ENCODE assay signal across 18 cellular contexts in the genomic region with DNA sequence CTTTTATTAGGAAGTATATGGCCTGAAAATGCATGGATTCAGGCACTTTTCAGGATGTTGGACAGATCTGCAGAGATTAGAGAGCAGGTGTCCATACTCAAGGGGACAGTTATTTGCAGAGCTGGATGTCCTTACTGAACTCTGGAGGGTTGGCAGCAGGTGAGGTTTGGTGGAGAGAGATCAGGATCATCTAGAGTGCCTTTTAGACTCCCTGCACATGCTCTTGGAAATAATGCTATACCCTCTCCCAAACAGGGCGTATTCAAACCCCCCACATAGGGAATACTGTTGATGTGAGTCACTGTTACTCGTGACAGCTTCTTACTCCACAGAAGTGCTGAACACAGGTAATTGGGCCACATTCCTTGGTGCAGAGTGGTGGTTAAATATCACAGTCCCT.
A peak's percentile ranks its signal among the peaks of the same experiment; 100 is the strongest.
DNase-seq lines count a peak whose midpoint lies in the region; ATAC-seq, FAIRE-seq and TF ChIP-seq lines count a peak whose summit lies in the region.
"Had no signal": no experiment of that assay in that cellular context is flagged by ENCODE, and none has a peak within 500 bp of the region (broad histone marks: within the 10 kb centered on the region; RNA-seq: fewer than 3 reads in every experiment).

No MANE protein-coding gene starts in this region.

- H3K23ac ChIP-seq in H1 (ENCODE audit: insufficient read length), result no peak overlapping the region

- no peak for TF ChIP-seq EP300 in H1 (IDR thresholded peaks at IDR 0.05; ENCODE audit: borderline replicate concordance in 1 of 2, low read depth in 2 of 2, low read length in 2 of 2)

- H4K8ac ChIP-seq in H1 (ENCODE audit: extremely low read depth, insufficient read depth, low read length), result no peak overlapping the region

- H4K20me1 ChIP-seq in H1 (replicated peaks in 1 of 2; ENCODE audit: control insufficient read depth in 1 of 2, insufficient read depth in 2 of 2, low read length in 2 of 2) (no peaks in the 10 kb centered on the region), GM23248 (ENCODE audit: insufficient read depth) (no peaks in the 10 kb centered on the region)

- POLR2A ChIA-PET in H1 (lab: Charles Lee; ENCODE audit: partially characterized antibody), result interaction anchor here (0.7 kb wide), 1 partner anchor 102 kb away, joined by 4 read pairs; no protein-coding TSS in a partner anchor

- no peak overlapping the region for H3K4ac ChIP-seq in H1 (replicated peaks; ENCODE audit: insufficient read length, low read depth, low read length)

- H2AFZ ChIP-seq in H1 (ENCODE audit: low read length) (no peak overlapping the region), GM23248 (no peak overlapping the region)
- H2AFZ ChIP-seq: PC-9 had no signal

- no peak for TF ChIP-seq POLR2A in H1 (IDR thresholded peaks at IDR 0.05; ENCODE audit: control extremely low read depth in 1 of 2, low read depth in 2 of 2, low read length in 2 of 2)

- TF ChIP-seq CTCF in H1 (IDR thresholded peaks at IDR 0.05; ENCODE audit: control extremely low read depth in 1 of 3, insufficient read depth in 1 of 3, low read depth in 1 of 3, low read length in 3 of 3) (no peak), retinal pigment epithelial cell (conservative IDR thresholded peaks at IDR 0.05; ENCODE audit: low read depth, low read length) (no peak)

- no peak for FAIRE-seq in H1 (lab: Jason Lieb, UNC)
- FAIRE-seq: GM19239 had no signal

- H2BK5ac ChIP-seq in H1 (ENCODE audit: low read depth, low read length), result no peak overlapping the region; the same call in 1 of the 2 replicates

- ATAC-seq in HG02981 (IDR thresholded peaks at IDR 0.05; ENCODE audit: unreplicated experiment), result no peak
- ATAC-seq: HCT116 had no signal

- CTCF ChIA-PET in H1 (lab: Charles Lee; ENCODE audit: partially characterized antibody), result interaction anchor here (1.0 to 1.1 kb wide), 2 partner anchors 12 to 31 kb away, joined by 3 to 4 read pairs; no protein-coding TSS in a partner anchor

- H3K4me3 ChIP-seq in H1 (ENCODE audit: extremely low read depth in 1 of 4, insufficient read depth in 2 of 4, low read depth in 3 of 4, low read length in 4 of 4) (no peak overlapping the region), retinal pigment epithelial cell (ENCODE audit: low read length) (no peak overlapping the region), GM23248 (no peak overlapping the region)
- H3K4me3 ChIP-seq: PC-9 had no signal

- in situ Hi-C loops in GM23248 (cut with MboI), result no loop called here

- no peak overlapping the region for H3K9ac ChIP-seq in H1 (replicated peaks in 1 of 4; ENCODE audit: extremely low read depth in 1 of 4, low read depth in 3 of 4, low read length in 3 of 4)
- H3K9ac ChIP-seq in GM23248, result no peak overlapping the region

- no peaks in the 10 kb centered on the region for H3K27me3 ChIP-seq in H1 (replicated peaks in 1 of 4; ENCODE audit: control insufficient read depth in 3 of 4, extremely low read depth in 1 of 4, insufficient read depth in 3 of 4, low read length in 3 of 4)
- no peaks in the 10 kb centered on the region for H3K27me3 ChIP-seq in GM23248 (replicated peaks; ENCODE audit: insufficient read depth)

- no peaks in the 10 kb centered on the region for H3F3A ChIP-seq in GM23248 (ENCODE audit: insufficient read depth)

- DNase-seq in DMS79 treated with DMSO at 0.1 percent for 48 hours (lab: John Stamatoyannopoulos, UW) (peak; percentile 36), DMS79 (lab: John Stamatoyannopoulos, UW) (no peak), NCI-H510A (lab: John Stamatoyannopoulos, UW) (peak; percentile 22), H1 (ENCODE audit: low read depth in 1 of 2, low spot score in 2 of 2) (no peak), retinal pigment epithelial cell (ENCODE audit: low read depth) (peak; percentile 52), 8988T (no peak), GM23248 (no peak)
- DNase-seq: C1 segment of cervical spinal cord, KG1, NCI-H1105, NCI-H1694, NCI-H446, NCI-H748 treated with DMSO at 0.1 percent for 48 hours, PC-9 had no signal

- no peaks in the 10 kb centered on the region for H3K9me2 ChIP-seq in GM23248 (ENCODE audit: insufficient read depth)

- no peak for TF ChIP-seq RAD21 in H1 (IDR thresholded peaks at IDR 0.05 in 1 of 2, conservative IDR thresholded peaks at IDR 0.05 in 1 of 2; ENCODE audit: low read depth in 2 of 2, low read length in 2 of 2)

- no peak overlapping the region for H2AK5ac ChIP-seq in H1 (ENCODE audit: low read depth, low read length)

- H3K9me3 ChIP-seq in H1 (ENCODE audit: insufficient read depth in 2 of 2, low read depth in 1 of 2, low read length in 1 of 2) (no peaks in the 10 kb centered on the region), GM23248 (ENCODE audit: low read depth) (no peaks in the 10 kb centered on the region)

- no peak overlapping the region for H3K14ac ChIP-seq in H1 (ENCODE audit: insufficient read length)

- H2BK15ac ChIP-seq in H1 (ENCODE audit: low read length), result 0 out of 2 replicates have a peak overlapping the region, but pooled peaks have one; percentile 9

- H2BK12ac ChIP-seq in H1 (ENCODE audit: low read depth, low read length), result no peak overlapping the region

- WGBS in H1 (ENCODE audit: extremely low coverage in 1 of 2, insufficient coverage in 1 of 2, insufficient read length in 1 of 2, insufficient replicate concordance in 2 of 2, low coverage in 1 of 2, low lambda C conversion rate in 2 of 2, missing lambda C conversion rate in 1 of 2), 2 experiments, result 88% methylated on average over 2 of the region's 2 CpGs; no CpG with 5 or more reads in 1 of the 2 experiments
- 37 to 46% methylated on average over 2 of the region's 2 CpGs for WGBS in GM23248 (ENCODE audit: low coverage in 1 of 2, low lambda C conversion rate in 2 of 2, missing lambda C conversion rate in 2 of 2), 2 experiments

- H3K79me2 ChIP-seq in H1 (ENCODE audit: control insufficient read depth in 1 of 2, insufficient read depth in 2 of 2, low read length in 2 of 2), result no peaks in the 10 kb centered on the region
- no peaks in the 10 kb centered on the region for H3K79me2 ChIP-seq in GM23248 (ENCODE audit: insufficient read depth)

- H2BK20ac ChIP-seq in H1 (ENCODE audit: low read length), result no peak overlapping the region

- H3K4me1 ChIP-seq in H1 (replicated peaks in 1 of 4; ENCODE audit: control insufficient read depth in 3 of 4, insufficient read depth in 4 of 4, low read length in 3 of 4) (peaks cover 6 to 18% (median 12%) of the 10 kb centered on the region in 4 experiments), GM23248 (ENCODE audit: insufficient read depth) (no peaks in the 10 kb centered on the region)

- H3K4me2 ChIP-seq in H1 (ENCODE audit: insufficient read depth in 1 of 2, low read depth in 2 of 2, low read length in 2 of 2) (no peak overlapping the region; a peak in 2 of 4 replicates), GM23248 (ENCODE audit: unreplicated experiment) (no peak overlapping the region)
- H3K4me2 ChIP-seq: PC-9 had no signal

- H4K91ac ChIP-seq in H1 (replicated peaks; ENCODE audit: insufficient read length, low read length), result no peak overlapping the region

- no peak overlapping the region; the same call in 1 of the 2 replicates for H3K18ac ChIP-seq in H1 (ENCODE audit: extremely low read depth, low read length)

- H3K56ac ChIP-seq in H1 (replicated peaks; ENCODE audit: insufficient read length, low read depth, low read length), result no peak overlapping the region

- no peak overlapping the region for H3K27ac ChIP-seq in H1 (ENCODE audit: low read depth, low read length)
- no peak overlapping the region for H3K27ac ChIP-seq in GM23248
- H3K27ac ChIP-seq: 22Rv1, PC-9 had no signal

- no peaks in the 10 kb centered on the region for H3K23me2 ChIP-seq in H1 (ENCODE audit: low read depth, low read length)

- H2BK120ac ChIP-seq in H1 (replicated peaks; ENCODE audit: low read depth, low read length), result no peak overlapping the region

- H4K5ac ChIP-seq in H1 (ENCODE audit: insufficient read length, low read depth, low read length), result no peak overlapping the region

- no peaks in the 10 kb centered on the region for H3K79me1 ChIP-seq in H1 (ENCODE audit: low read depth, low read length)

- H3K36me3 ChIP-seq in H1 (ENCODE audit: control insufficient read depth in 2 of 4, insufficient read depth in 4 of 4, low read length in 3 of 4), result no peaks in the 10 kb centered on the region
- no peaks in the 10 kb centered on the region for H3K36me3 ChIP-seq in GM23248 (ENCODE audit: low read depth)

TF ChIP-seq in H1, 55 proteins besides CTCF, POLR2A, EP300 and RAD21:
- TF ChIP-seq SAP30 (IDR thresholded peaks at IDR 0.05; ENCODE audit: insufficient read depth, insufficient replicate concordance, low read length), result no peak
- TF ChIP-seq, protein P1, sequence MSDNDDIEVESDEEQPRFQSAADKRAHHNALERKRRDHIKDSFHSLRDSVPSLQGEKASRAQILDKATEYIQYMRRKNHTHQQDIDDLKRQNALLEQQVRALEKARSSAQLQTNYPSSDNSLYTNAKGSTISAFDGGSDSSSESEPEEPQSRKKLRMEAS (IDR thresholded peaks at IDR 0.05), result no peak
- TF ChIP-seq NRF1 (IDR thresholded peaks at IDR 0.05; ENCODE audit: low read depth, low read length), result no peak
- TF ChIP-seq, protein P2, sequence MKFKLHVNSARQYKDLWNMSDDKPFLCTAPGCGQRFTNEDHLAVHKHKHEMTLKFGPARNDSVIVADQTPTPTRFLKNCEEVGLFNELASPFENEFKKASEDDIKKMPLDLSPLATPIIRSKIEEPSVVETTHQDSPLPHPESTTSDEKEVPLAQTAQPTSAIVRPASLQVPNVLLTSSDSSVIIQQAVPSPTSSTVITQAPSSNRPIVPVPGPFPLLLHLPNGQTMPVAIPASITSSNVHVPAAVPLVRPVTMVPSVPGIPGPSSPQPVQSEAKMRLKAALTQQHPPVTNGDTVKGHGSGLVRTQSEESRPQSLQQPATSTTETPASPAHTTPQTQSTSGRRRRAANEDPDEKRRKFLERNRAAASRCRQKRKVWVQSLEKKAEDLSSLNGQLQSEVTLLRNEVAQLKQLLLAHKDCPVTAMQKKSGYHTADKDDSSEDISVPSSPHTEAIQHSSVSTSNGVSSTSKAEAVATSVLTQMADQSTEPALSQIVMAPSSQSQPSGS (IDR thresholded peaks at IDR 0.05; ENCODE audit: low read length), result no peak
- no peak for TF ChIP-seq SP2 (IDR thresholded peaks at IDR 0.05; ENCODE audit: low read length)
- TF ChIP-seq EZH2 (IDR thresholded peaks at IDR 0.05; ENCODE audit: low read depth, low read length, severe bottlenecking), result no peak
- no peak for TF ChIP-seq KDM4A (IDR thresholded peaks at IDR 0.05; ENCODE audit: low read depth, low read length, severe bottlenecking)
- TF ChIP-seq, protein P3, sequence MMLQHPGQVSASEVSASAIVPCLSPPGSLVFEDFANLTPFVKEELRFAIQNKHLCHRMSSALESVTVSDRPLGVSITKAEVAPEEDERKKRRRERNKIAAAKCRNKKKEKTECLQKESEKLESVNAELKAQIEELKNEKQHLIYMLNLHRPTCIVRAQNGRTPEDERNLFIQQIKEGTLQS (IDR thresholded peaks at IDR 0.05; ENCODE audit: insufficient read depth, low read depth, low read length), result no peak
- no peak for TF ChIP-seq CTBP2 (IDR thresholded peaks at IDR 0.05; ENCODE audit: borderline replicate concordance, insufficient read depth, insufficient read length, low read length)
- TF ChIP-seq TEAD4 (IDR thresholded peaks at IDR 0.05; ENCODE audit: low read depth, low read length), result no peak
- TF ChIP-seq CHD2 (IDR thresholded peaks at IDR 0.05; ENCODE audit: low read length), result no peak
- no peak for TF ChIP-seq CBX8 (IDR thresholded peaks at IDR 0.05; ENCODE audit: borderline replicate concordance, low read depth, low read length)

Comparison
In these comparisons a context has a peak if more than half of its experiments do, and no peak if none do; other contexts are left out.
1. DNase-seq: peak in DMS79 treated with DMSO at 0.1 percent for 48 hours (single experiment), NCI-H510A (single experiment) and retinal pigment epithelial cell (single experiment); none in DMS79 (single experiment), H1 (0 of 2), 8988T (single experiment) and GM23248 (single experiment).